In the genomic region with DNA sequence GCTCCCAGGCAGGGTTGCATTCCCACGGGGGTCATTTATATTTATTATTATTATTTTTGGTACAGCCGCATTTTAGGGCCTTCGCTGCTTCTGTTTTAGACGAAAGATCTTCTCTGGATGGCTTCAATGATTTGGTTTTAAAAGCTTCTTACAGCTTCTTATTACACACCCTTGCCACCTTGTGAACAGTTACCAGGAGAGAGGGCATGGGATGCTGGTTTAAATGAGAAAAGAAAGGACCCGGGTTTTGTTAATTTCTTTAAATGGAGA, we compare ENCODE assay signal across 9 cellular contexts. TPM values are rescaled to one million over a fixed set of nuclear protein-coding genes. Genes with fewer than 3 reads are reported as not detected.
DNase-seq lines count a peak whose midpoint lies in the region; ATAC-seq and TF ChIP-seq lines count a peak whose summit lies in the region.
"Had no signal": no experiment of that assay in that cellular context is flagged by ENCODE, and none has a peak within 500 bp of the region (broad histone marks: within the 10 kb centered on the region; RNA-seq: fewer than 3 reads in every experiment).

No MANE protein-coding gene starts in this region.

- peaks cover 54% of the 10 kb centered on the region for H3K4me1 Mint-ChIP-seq in activated T-cell treated with anti-CD3 and anti-CD28 coated beads, Interleukin-2, amount 50 U/mL, for 24 hours (ENCODE audit: low read depth)
- H3K4me1 Mint-ChIP-seq in activated naive CD8-positive, alpha-beta T cell treated with anti-CD3 and anti-CD28 coated beads, Interleukin-2, amount 50 U/mL, for 24 hours: peaks cover 42% of the 10 kb centered on the region

- no peaks in the 10 kb centered on the region for H3K36me3 Mint-ChIP-seq in activated T-cell treated with anti-CD3 and anti-CD28 coated beads, Interleukin-2, amount 50 U/mL, for 24 hours (ENCODE audit: low read depth)
- no peaks in the 10 kb centered on the region for H3K36me3 Mint-ChIP-seq in activated naive CD8-positive, alpha-beta T cell treated with anti-CD3 and anti-CD28 coated beads, Interleukin-2, amount 50 U/mL, for 24 hours (ENCODE audit: low read depth)

- no peak for ATAC-seq in activated naive CD8-positive, alpha-beta T cell treated with anti-CD3 and anti-CD28 coated beads, Interleukin-2, amount 50 U/mL, for 24 hours
- no peak for ATAC-seq in lower lobe of right lung
- ATAC-seq in GM18870 (IDR thresholded peaks at IDR 0.05; ENCODE audit: unreplicated experiment): no peak

- H3K27me3 ChIP-seq in lower lobe of right lung (ENCODE audit: low read depth): peaks cover 32% of the 10 kb centered on the region
- no peaks in the 10 kb centered on the region for H3K27me3 ChIP-seq in testis

- peaks cover 13% of the 10 kb centered on the region for H3K4me1 ChIP-seq in lower lobe of right lung
- H3K4me1 ChIP-seq in testis: peaks cover 3% of the 10 kb centered on the region

- no peaks in the 10 kb centered on the region for H3K36me3 ChIP-seq in lower lobe of right lung
- no peaks in the 10 kb centered on the region for H3K36me3 ChIP-seq in testis (ENCODE audit: low read depth, missing control alignments)

- no peaks in the 10 kb centered on the region for H3K9me3 Mint-ChIP-seq in activated T-cell treated with anti-CD3 and anti-CD28 coated beads, Interleukin-2, amount 50 U/mL, for 24 hours
- H3K9me3 Mint-ChIP-seq in activated naive CD8-positive, alpha-beta T cell treated with anti-CD3 and anti-CD28 coated beads, Interleukin-2, amount 50 U/mL, for 24 hours: no peaks in the 10 kb centered on the region

- peak overlapping the region; percentile 78 for H3K4me3 Mint-ChIP-seq in activated T-cell treated with anti-CD3 and anti-CD28 coated beads, Interleukin-2, amount 50 U/mL, for 24 hours
- H3K4me3 Mint-ChIP-seq in activated naive CD8-positive, alpha-beta T cell treated with anti-CD3 and anti-CD28 coated beads, Interleukin-2, amount 50 U/mL, for 24 hours: peak overlapping the region; percentile 90

- H3K9me3 ChIP-seq in lower lobe of right lung: no peaks in the 10 kb centered on the region
- H3K9me3 ChIP-seq in testis: no peaks in the 10 kb centered on the region

- H3K27ac Mint-ChIP-seq in activated T-cell treated with anti-CD3 and anti-CD28 coated beads, Interleukin-2, amount 50 U/mL, for 24 hours: no peak overlapping the region
- no peak overlapping the region for H3K27ac Mint-ChIP-seq in activated naive CD8-positive, alpha-beta T cell treated with anti-CD3 and anti-CD28 coated beads, Interleukin-2, amount 50 U/mL, for 24 hours

- 29 to 37% methylated on average over 5 of the region's 5 CpGs for WGBS in testis, 2 donors

- peak overlapping the region; percentile 74 for H3K4me3 ChIP-seq in lower lobe of right lung
- H3K4me3 ChIP-seq in testis: peak overlapping the region; percentile 65 to 68

- H3K27ac ChIP-seq in lower lobe of right lung (peak overlapping the region; percentile 88), testis (peak overlapping the region in 1 of 2 donors; percentile 39)

- intact Hi-C loops in lower lobe of right lung (cut with DNase I) (no loop called here), testis (cut with DNase I; ENCODE audit: low total_unique reads) (loop anchor here (5.0 kb wide), 1 partner anchor 382 kb away; no protein-coding TSS in a partner anchor)

- TF ChIP-seq POLR2A in testis (IDR thresholded peaks at IDR 0.05): no peak

- DNase-seq in activated T-cell treated with anti-CD3 and anti-CD28 coated beads, Interleukin-2, amount 50 U/mL, for 24 hours: no peak
- no peak for DNase-seq in activated T-cell treated with anti-CD3 and anti-CD28 coated beads, Interleukin-2, amount 50 U/mL, for 48 hours
- no peak for DNase-seq in activated naive CD8-positive, alpha-beta T cell treated with anti-CD3 and anti-CD28 coated beads, Interleukin-2, amount 50 U/mL, for 24 hours
- no peak for DNase-seq in lower lobe of right lung
- no peak for DNase-seq in testis
- DNase-seq in NCI-H146 treated with DMSO at 0.1 percent for 48 hours (lab: John Stamatoyannopoulos, UW; ENCODE audit: unreplicated experiment): no peak
- DNase-seq in iPS-NIHi11 (ENCODE audit: low spot score): no peak
- DNase-seq: NCI-H187 treated with DMSO at 0.1 percent for 48 hours had no signal

- H3K27me3 Mint-ChIP-seq in activated T-cell treated with anti-CD3 and anti-CD28 coated beads, Interleukin-2, amount 50 U/mL, for 24 hours: peaks cover 38% of the 10 kb centered on the region
- H3K27me3 Mint-ChIP-seq in activated naive CD8-positive, alpha-beta T cell treated with anti-CD3 and anti-CD28 coated beads, Interleukin-2, amount 50 U/mL, for 24 hours: peaks cover 11% of the 10 kb centered on the region

- TF ChIP-seq CTCF in lower lobe of right lung (IDR thresholded peaks at IDR 0.05) (no peak), testis (IDR thresholded peaks at IDR 0.05) (no peak)

RNA-seq across cellular contexts. Expression of a gene that starts 1.7 kb away (rescaled TPM):
- total RNA-seq in lower lobe of right lung: 5.7 TPM
- total RNA-seq in testis: 10 to 100 TPM; 16.5 to 20.1 TPM
- polyA plus RNA-seq in testis (ENCODE audit: insufficient read depth, low read depth, low replicate concordance): 9.3 TPM
